In genomic region chr19:46860846-46861690, GRCh38 we compare ENCODE assay signal across 8 cellular contexts. TPM values are rescaled to one million over a fixed set of nuclear protein-coding genes. Genes with fewer than 3 reads are reported as not detected.
A peak's percentile ranks its signal among the peaks of the same experiment; 100 is the strongest.
DNase-seq lines count a peak whose midpoint lies in the region; ATAC-seq and TF ChIP-seq lines count a peak whose summit lies in the region.

ARHGAP35 (plus strand) TSS chr19:46860997; CDS start chr19:46918676, 57,679 bp downstream.

- POLR2A ChIA-PET in AG04449 (lab: Yijun Ruan, JAX): interaction anchor here (1.0 to 1.7 kb wide), 7 partner anchors 10 to 115 kb away, joined by 3 to 10 read pairs (median 3); partner anchors contain the start of genes AP2S1 and SLC1A5

- H3K27ac ChIP-seq in Karpas-422 (ENCODE audit: low read length) (peak within 1 kb of the TSS; percentile 93), neural cell (ENCODE audit: low read length) (peak within 1 kb of the TSS; percentile 93)

- no peaks in the 10 kb centered on the region for H3K9me3 ChIP-seq in Karpas-422 (ENCODE audit: low read length)
- H3K9me3 ChIP-seq in neural cell (ENCODE audit: low read length): no peaks in the 10 kb centered on the region

- peaks cover 5% of the 10 kb centered on the region for H3F3A ChIP-seq in neural cell (ENCODE audit: insufficient read depth, low read length, poor library complexity, severe bottlenecking)

- TF ChIP-seq EP300 in neural cell (conservative IDR thresholded peaks at IDR 0.05; ENCODE audit: poor library complexity, severe bottlenecking): no peak

- H3K4me1 ChIP-seq in Karpas-422 (ENCODE audit: low read length): peaks cover 55% of the 10 kb centered on the region

- H3K4me3 ChIP-seq in AG04449 (ENCODE audit: low read depth, low read length) (peak within 1 kb of the TSS; percentile 90), Karpas-422 (ENCODE audit: low read length) (peak within 1 kb of the TSS; percentile 93), fibroblast of pulmonary artery (replicated peaks; ENCODE audit: low read depth, low read length) (peak within 1 kb of the TSS; percentile 83), neural cell (ENCODE audit: low read length) (peak within 1 kb of the TSS; percentile 98)

- peak within 1 kb of the TSS; percentile 63; the same call in 1 of the 2 replicates for H2AFZ ChIP-seq in Karpas-422 (ENCODE audit: low read length)
- peak within 1 kb of the TSS; percentile 66 for H2AFZ ChIP-seq in neural cell (ENCODE audit: low read depth, low read length)

- peaks cover 53% of the 10 kb centered on the region for H3K79me2 ChIP-seq in Karpas-422 (ENCODE audit: low read length)
- peaks cover 48% of the 10 kb centered on the region for H3K79me2 ChIP-seq in neural cell (replicated peaks; ENCODE audit: insufficient read depth, low read length)

- TF ChIP-seq CTCF in AG04449 (IDR thresholded peaks at IDR 0.05; ENCODE audit: insufficient read depth, low read length, missing control alignments): no peak
- no peak for TF ChIP-seq CTCF in fibroblast of pulmonary artery (IDR thresholded peaks at IDR 0.05; ENCODE audit: low read length, missing control alignments)
- TF ChIP-seq CTCF in neural cell (IDR thresholded peaks at IDR 0.05; ENCODE audit: poor library complexity, severe bottlenecking): no peak

- H3K4me1 Mint-ChIP-seq in activated T-cell treated with anti-CD3 and anti-CD28 coated beads, Interleukin-2, amount 50 U/mL, for 4 hours (ENCODE audit: low read depth): peaks cover 30% of the 10 kb centered on the region

- DNase-seq in AG04449 (ENCODE audit: low read depth, low spot score) (no peak), Karpas-422 (peak; percentile 65), fibroblast of pulmonary artery (ENCODE audit: low read depth) (no peak), SHP77 treated with DMSO at 0.1 percent for 48 hours (lab: John Stamatoyannopoulos, UW) (no peak)
- DNase-seq in activated T-cell treated with anti-CD3 and anti-CD28 coated beads, Interleukin-2, amount 50 U/mL, for 4 hours: peak; percentile 75
- no peak for DNase-seq in stimulated activated naive CD4-positive, alpha-beta T cell treated with Interleukin-2 at 50 U/mL for 16 hours (lab: John Stamatoyannopoulos, UW)

- ATAC-seq in GM19397 (IDR thresholded peaks at IDR 0.05; ENCODE audit: unreplicated experiment): peak; percentile 11
- peak; percentile 63 to 66 for ATAC-seq in activated T-cell treated with anti-CD3 and anti-CD28 coated beads, Interleukin-2, amount 50 U/mL, for 4 hours

- TF ChIP-seq RAD21 in neural cell (conservative IDR thresholded peaks at IDR 0.05): no peak

- H3K9me2 ChIP-seq in Karpas-422 (replicated peaks; ENCODE audit: insufficient read depth, low read length) (no peaks in the 10 kb centered on the region), neural cell (ENCODE audit: insufficient read depth, low read length) (no peaks in the 10 kb centered on the region)

- peaks cover 36% of the 10 kb centered on the region for H4K20me1 ChIP-seq in Karpas-422 (ENCODE audit: insufficient read depth, low read depth, low read length)
- H4K20me1 ChIP-seq in neural cell (ENCODE audit: insufficient read depth): peaks cover 43% of the 10 kb centered on the region

- H3K36me3 ChIP-seq in Karpas-422 (ENCODE audit: insufficient read depth, low read length) (peaks cover 5% of the 10 kb centered on the region; the same call in 1 of the 2 replicates), neural cell (ENCODE audit: insufficient read depth, low read length) (no peaks in the 10 kb centered on the region)

- CTCF ChIA-PET in AG04449 (lab: Yijun Ruan, JAX): interaction anchor here (0.9 to 4.0 kb wide), 3 partner anchors 119 to 152 kb away, joined by 5 to 34 read pairs (median 14); no protein-coding TSS in a partner anchor

- H3K27me3 ChIP-seq in Karpas-422 (ENCODE audit: low read length) (no peaks in the 10 kb centered on the region), neural cell (ENCODE audit: insufficient read depth, low read depth, low read length) (no peaks in the 10 kb centered on the region)

- H3K9ac ChIP-seq in Karpas-422 (ENCODE audit: low read length): peak within 1 kb of the TSS; percentile 96
- H3K9ac ChIP-seq in neural cell (ENCODE audit: low read length): peak within 1 kb of the TSS; percentile 97

- H3K9me3 Mint-ChIP-seq in activated T-cell treated with anti-CD3 and anti-CD28 coated beads, Interleukin-2, amount 50 U/mL, for 4 hours: no peaks in the 10 kb centered on the region

- no peaks in the 10 kb centered on the region for H3K27me3 Mint-ChIP-seq in activated T-cell treated with anti-CD3 and anti-CD28 coated beads, Interleukin-2, amount 50 U/mL, for 4 hours (ENCODE audit: low read depth)

- H3K4me3 Mint-ChIP-seq in activated T-cell treated with anti-CD3 and anti-CD28 coated beads, Interleukin-2, amount 50 U/mL, for 4 hours: peak within 1 kb of the TSS; percentile 89

- peak within 1 kb of the TSS; percentile 81 for H3K4me2 ChIP-seq in Karpas-422 (ENCODE audit: low read depth, low read length, poor library complexity, severe bottlenecking)
- peak within 1 kb of the TSS; percentile 100 for H3K4me2 ChIP-seq in neural cell (ENCODE audit: low read length)

- H3K36me3 Mint-ChIP-seq in activated T-cell treated with anti-CD3 and anti-CD28 coated beads, Interleukin-2, amount 50 U/mL, for 4 hours (ENCODE audit: insufficient read depth): peaks cover 4% of the 10 kb centered on the region

TF ChIP-seq in neural cell, 6 proteins besides CTCF, POLR2A, EP300 and RAD21:
- TF ChIP-seq REST (IDR thresholded peaks at IDR 0.05; ENCODE audit: borderline replicate concordance) (no peak), POLR2AphosphoS5 (IDR thresholded peaks at IDR 0.05) (no peak), TAF1 (IDR thresholded peaks at IDR 0.05; ENCODE audit: low read depth) (no peak), SMC3 (conservative IDR thresholded peaks at IDR 0.05; ENCODE audit: poor library complexity) (no peak), MXI1 (conservative IDR thresholded peaks at IDR 0.05; ENCODE audit: poor library complexity, severe bottlenecking) (no peak), EZH2 (IDR thresholded peaks at IDR 0.05; ENCODE audit: borderline replicate concordance, insufficient read depth, low read length, poor library complexity, severe bottlenecking) (no peak)
TF ChIP-seq in neural cell: peak in this region for 0.

RNA-seq across cellular contexts. Expression of gene ARHGAP35, which starts in this region (rescaled TPM):
- total RNA-seq in Karpas-422 (2014; rRNA removed; shearing (Covaris generic); ENCODE audit: low replicate concordance): 19.7 and 30.4 TPM in 2 replicates
- total RNA-seq in activated T-cell treated with anti-CD3 and anti-CD28 coated beads, Interleukin-2, amount 50 U/mL, for 4 hours: 10 to 100 TPM; 14.3 to 15.5 (median 14.3) TPM
- 29.5 and 32.7 TPM in 2 replicates for polyA plus RNA-seq in neural cell
- polyA minus RNA-seq in neural cell: 121 and 136 TPM in 2 replicates

Comparison
In these comparisons a context has a peak if more than half of its experiments do, and no peak if none do; other contexts are left out.
1. DNase-seq: peak in Karpas-422 (single experiment) and activated T-cell treated with anti-CD3 and anti-CD28 coated beads, Interleukin-2, amount 50 U/mL, for 4 hours (single experiment); none in AG04449 (single experiment), fibroblast of pulmonary artery (single experiment), SHP77 treated with DMSO at 0.1 percent for 48 hours (single experiment) and stimulated activated naive CD4-positive, alpha-beta T cell treated with Interleukin-2 at 50 U/mL for 16 hours (single experiment).
2. Peak in every context shown above with its lines, with median percentiles within 50 percentile points of each other: H3K4me3 ChIP-seq.